ENCODE assay signal across 5 cellular contexts in genomic region chrX:80385651-80386050, GRCh38. TPM values are rescaled to one million over a fixed set of nuclear protein-coding genes. Genes with fewer than 3 reads are reported as not detected.
"Had no signal": no experiment of that assay in that cellular context is flagged by ENCODE, and none has a peak within 500 bp of the region (broad histone marks: within the 10 kb centered on the region; RNA-seq: fewer than 3 reads in every experiment).

No MANE protein-coding gene starts in this region.

RNA-seq across cellular contexts. Expression of gene TENT5D, which starts 34.6 kb away (rescaled TPM):
- total RNA-seq: HepG2, HT-29, HT1080, IMR-90 had no signal
- polyA plus RNA-seq: HepG2, IgD-negative memory B cell, IMR-90 had no signal
